ENCODE assay signal across 10 cellular contexts in genomic region chr13:44710576-44710975, GRCh38.
DNase-seq lines count a peak whose midpoint lies in the region; ATAC-seq and TF ChIP-seq lines count a peak whose summit lies in the region.
"Had no signal": no experiment of that assay in that cellular context is flagged by ENCODE, and none has a peak within 500 bp of the region (broad histone marks: within the 10 kb centered on the region; RNA-seq: fewer than 3 reads in every experiment).

No MANE protein-coding gene starts in this region.

- no peak overlapping the region for H3K4ac ChIP-seq in trophoblast cell (ENCODE audit: low read depth, low read length)

- DNase-seq in EL (peak; percentile 88), adipocyte (ENCODE audit: low read depth) (peak; percentile 74), trophoblast cell (no peak), suprapubic skin (ENCODE audit: low spot score in 2 of 2) (no peak), middle frontal gyrus (ENCODE audit: extremely low spot score, low spot score) (no peak), NCI-H146 (lab: John Stamatoyannopoulos, UW) (no peak)
- DNase-seq: NCI-H510A treated with DMSO at 0.1 percent for 48 hours had no signal

- H2BK120ac ChIP-seq in trophoblast cell (ENCODE audit: insufficient read depth, low read length, poor library complexity): no peak overlapping the region

- H3K36me3 ChIP-seq in adipocyte (ENCODE audit: control insufficient read depth, insufficient read depth, low read length, severe bottlenecking): no peaks in the 10 kb centered on the region
- no peaks in the 10 kb centered on the region for H3K36me3 ChIP-seq in trophoblast cell (ENCODE audit: control insufficient read depth in 1 of 2, insufficient read depth in 2 of 2, low read length in 2 of 2)
- no peaks in the 10 kb centered on the region for H3K36me3 ChIP-seq in suprapubic skin
- H3K36me3 ChIP-seq: cardiac muscle cell had no signal

- peak overlapping the region; percentile 31 for H2BK5ac ChIP-seq in trophoblast cell (ENCODE audit: low read depth, low read length, poor library complexity)

- H3K14ac ChIP-seq in trophoblast cell (ENCODE audit: low read length): no peak overlapping the region

- H4K91ac ChIP-seq in trophoblast cell (ENCODE audit: low read depth, low read length): no peak overlapping the region

- no peak for TF ChIP-seq CTCF in suprapubic skin (IDR thresholded peaks at IDR 0.05)

- no peak overlapping the region for H3K23ac ChIP-seq in trophoblast cell (ENCODE audit: low read length)

- ATAC-seq in HG02798 (IDR thresholded peaks at IDR 0.05; ENCODE audit: poor library complexity, unreplicated experiment): peak; percentile 42
- no peak for ATAC-seq in GM19452 (IDR thresholded peaks at IDR 0.05; ENCODE audit: unreplicated experiment)

- H3K4me2 ChIP-seq in trophoblast cell (ENCODE audit: low read length): no peak overlapping the region

- H3K9ac ChIP-seq in adipocyte (ENCODE audit: low read length) (peak overlapping the region; percentile 60), trophoblast cell (ENCODE audit: low read length) (no peak overlapping the region)

- H3K4me3 ChIP-seq in adipocyte (ENCODE audit: low read length): no peak overlapping the region
- no peak overlapping the region for H3K4me3 ChIP-seq in trophoblast cell (ENCODE audit: low read depth, low read length)
- H3K4me3 ChIP-seq in suprapubic skin: no peak overlapping the region
- H3K4me3 ChIP-seq: cardiac muscle cell had no signal

- no peak overlapping the region for H2AFZ ChIP-seq in trophoblast cell (ENCODE audit: insufficient read depth, low read length, poor library complexity)

- H3K27ac ChIP-seq in trophoblast cell (ENCODE audit: low read depth, low read length): no peak overlapping the region
- H3K27ac ChIP-seq in suprapubic skin: no peak overlapping the region
- H3K27ac ChIP-seq: cardiac muscle cell had no signal

- no peak for TF ChIP-seq POLR2A in suprapubic skin (IDR thresholded peaks at IDR 0.05)

- H2AK5ac ChIP-seq in trophoblast cell (ENCODE audit: low read length): no peak overlapping the region

- H2BK12ac ChIP-seq in trophoblast cell (ENCODE audit: low read length): no peak overlapping the region

- H3K9me3 ChIP-seq in adipocyte (ENCODE audit: control insufficient read depth, low read length) (peaks cover 9% of the 10 kb centered on the region), trophoblast cell (ENCODE audit: insufficient read depth, low read depth, low read length) (no peaks in the 10 kb centered on the region), suprapubic skin (no peaks in the 10 kb centered on the region)

- H3K27me3 ChIP-seq in adipocyte (replicated peaks; ENCODE audit: control insufficient read depth, insufficient read depth, low read length): no peaks in the 10 kb centered on the region
- H3K27me3 ChIP-seq in trophoblast cell (ENCODE audit: insufficient read depth, low read length): no peaks in the 10 kb centered on the region
- no peaks in the 10 kb centered on the region for H3K27me3 ChIP-seq in suprapubic skin
- H3K27me3 ChIP-seq: cardiac muscle cell had no signal

- H3K18ac ChIP-seq in trophoblast cell (ENCODE audit: low read length): no peak overlapping the region

- H3K4me1 ChIP-seq in adipocyte (ENCODE audit: control insufficient read depth, insufficient read depth, low read length) (peaks cover 46% of the 10 kb centered on the region), trophoblast cell (ENCODE audit: control insufficient read depth in 1 of 2, insufficient read depth in 2 of 2, low read length in 2 of 2) (peaks cover 4 to 10% of the 10 kb centered on the region in 2 experiments), suprapubic skin (peaks cover 18% of the 10 kb centered on the region)

- H3K79me1 ChIP-seq in trophoblast cell (ENCODE audit: low read length): peaks cover 8% of the 10 kb centered on the region

- no peak overlapping the region for H4K12ac ChIP-seq in trophoblast cell (ENCODE audit: low read depth, low read length)

- no peaks in the 10 kb centered on the region for H3K79me2 ChIP-seq in trophoblast cell (ENCODE audit: control insufficient read depth, insufficient read depth, low read length, poor library complexity)

- no peak overlapping the region for H4K8ac ChIP-seq in trophoblast cell (ENCODE audit: low read depth, low read length)

- TF ChIP-seq EP300 in suprapubic skin (IDR thresholded peaks at IDR 0.05): no peak

- WGBS in trophoblast cell (ENCODE audit: extremely low coverage, insufficient coverage, insufficient read length): no CpG with 5 or more reads among the region's 2 CpGs
- 87% methylated on average over 2 of the region's 2 CpGs for WGBS in suprapubic skin

Comparison
In these comparisons a context has a peak if more than half of its experiments do, and no peak if none do; other contexts are left out.
1. DNase-seq: peak in EL (single experiment) and adipocyte (single experiment); none in trophoblast cell (0 of 2), suprapubic skin (0 of 2), middle frontal gyrus (single experiment) and NCI-H146 (single experiment).